ENCODE assay signal across 27 cellular contexts in the genomic region with DNA sequence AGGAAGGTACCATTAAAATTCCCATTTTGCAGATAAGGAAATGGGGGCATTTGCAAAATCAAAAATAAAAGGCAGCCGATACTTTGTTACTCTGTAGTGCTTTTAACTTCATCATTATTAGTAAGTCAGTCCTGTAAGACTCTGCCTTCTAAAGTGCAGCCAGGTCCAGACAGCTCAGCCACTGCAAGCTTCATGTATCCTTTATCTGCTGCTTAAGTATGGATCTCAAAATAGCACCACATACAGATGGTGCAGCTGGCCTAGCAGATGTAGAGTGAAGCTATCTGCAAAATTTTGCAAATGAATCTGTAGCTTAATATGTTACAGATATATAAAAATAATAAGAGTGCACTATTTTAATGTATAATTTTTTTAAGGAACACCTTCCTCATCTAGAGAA.
"Had no signal": no experiment of that assay in that cellular context is flagged by ENCODE, and none has a peak within 500 bp of the region (broad histone marks: within the 10 kb centered on the region; RNA-seq: fewer than 3 reads in every experiment).

No MANE protein-coding gene starts in this region.

- H3K27ac ChIP-seq: ascending aorta, breast epithelium, cardiac muscle cell, colonic mucosa, epithelial cell of prostate, VCaP had no signal

- ATAC-seq: activated naive CD4-positive, alpha-beta T cell treated with anti-CD3 and anti-CD28 coated beads, Interleukin-2, amount 50 U/mL, for 72 hours; activated T-cell treated with anti-CD3 and anti-CD28 coated beads, Interleukin-2, amount 50 U/mL, for 72 hours; WTC11 had no signal

- H3K27me3 ChIP-seq: ascending aorta, breast epithelium, cardiac muscle cell, colonic mucosa had no signal

- DNase-seq: activated CD4-positive, alpha-beta memory T cell treated with anti-CD3 and anti-CD28 coated beads, Interleukin-2, amount 10 ng/mL, durations not matched to agents 7 days and 5 days; activated CD4-positive, alpha-beta T cell treated with anti-CD3 and anti-CD28 coated beads for 1 hour; activated CD4-positive, alpha-beta T cell treated with anti-CD3 and anti-CD28 coated beads for 4 hours; activated CD4-positive, alpha-beta T cell treated with anti-CD3 and anti-CD28 coated beads, Interleukin-2, amount 10 ng/mL, durations not matched to agents 7 days and 5 days; activated CD4-positive, alpha-beta T cell treated with anti-CD3 and anti-CD28 coated beads, Interleukin-2, amount 50 U/mL, for 4 hours; activated CD8-positive, alpha-beta memory T cell treated with anti-CD3 and anti-CD28 coated beads, Interleukin-2, amount 50 U/mL, for 48 hours; activated gamma-delta T cell; activated naive CD4-positive, alpha-beta T cell; activated naive CD4-positive, alpha-beta T cell treated with anti-CD3 and anti-CD28 coated beads, Interleukin-2, amount 10 ng/mL, durations not matched to agents 7 days and 5 days; activated naive CD8-positive, alpha-beta T cell treated with anti-CD3 and anti-CD28 coated beads, Interleukin-2, amount 10 ng/mL, durations not matched to agents 7 days and 5 days; activated T-cell treated with anti-CD3 and anti-CD28 coated beads for 4 hours; activated T-cell treated with anti-CD3 and anti-CD28 coated beads, Interleukin-2, amount 50 U/mL, for 24 hours; activated T-cell treated with anti-CD3 and anti-CD28 coated beads, Interleukin-2, amount 50 U/mL, for 72 hours; central memory CD4-positive, alpha-beta T cell; cerebellar nuclear complex; colonic mucosa; effector CD8-positive, alpha-beta T cell; foreskin fibroblast; head of caudate nucleus; T-helper 2 cell had no signal

- H3K9me3 ChIP-seq: ascending aorta, breast epithelium, colonic mucosa had no signal

- H3K4me1 ChIP-seq: ascending aorta, breast epithelium, colonic mucosa had no signal

- H3K36me3 ChIP-seq: ascending aorta, breast epithelium, cardiac muscle cell, colonic mucosa had no signal

- H3K4me3 ChIP-seq: ascending aorta, breast epithelium, cardiac muscle cell, colonic mucosa had no signal
